Comparison of ENCODE assay signal across 1 cellular context in genomic region chr22:20310180-20310579, GRCh38. TPM values are rescaled to one million over a fixed set of nuclear protein-coding genes. Genes with fewer than 3 reads are reported as not detected.
"Had no signal": no experiment of that assay in that cellular context is flagged by ENCODE, and none has a peak within 500 bp of the region (broad histone marks: within the 10 kb centered on the region; RNA-seq: fewer than 3 reads in every experiment).

No MANE protein-coding gene starts in this region.

RNA-seq across cellular contexts. Expression of gene RTN4R, which starts 42.1 kb away (rescaled TPM):
- total RNA-seq: activated B cell treated with CpG ODN at 0.5 μM for 24 hours had no signal
